Comparison of ENCODE assay signal across 8 cellular contexts in the genomic region with DNA sequence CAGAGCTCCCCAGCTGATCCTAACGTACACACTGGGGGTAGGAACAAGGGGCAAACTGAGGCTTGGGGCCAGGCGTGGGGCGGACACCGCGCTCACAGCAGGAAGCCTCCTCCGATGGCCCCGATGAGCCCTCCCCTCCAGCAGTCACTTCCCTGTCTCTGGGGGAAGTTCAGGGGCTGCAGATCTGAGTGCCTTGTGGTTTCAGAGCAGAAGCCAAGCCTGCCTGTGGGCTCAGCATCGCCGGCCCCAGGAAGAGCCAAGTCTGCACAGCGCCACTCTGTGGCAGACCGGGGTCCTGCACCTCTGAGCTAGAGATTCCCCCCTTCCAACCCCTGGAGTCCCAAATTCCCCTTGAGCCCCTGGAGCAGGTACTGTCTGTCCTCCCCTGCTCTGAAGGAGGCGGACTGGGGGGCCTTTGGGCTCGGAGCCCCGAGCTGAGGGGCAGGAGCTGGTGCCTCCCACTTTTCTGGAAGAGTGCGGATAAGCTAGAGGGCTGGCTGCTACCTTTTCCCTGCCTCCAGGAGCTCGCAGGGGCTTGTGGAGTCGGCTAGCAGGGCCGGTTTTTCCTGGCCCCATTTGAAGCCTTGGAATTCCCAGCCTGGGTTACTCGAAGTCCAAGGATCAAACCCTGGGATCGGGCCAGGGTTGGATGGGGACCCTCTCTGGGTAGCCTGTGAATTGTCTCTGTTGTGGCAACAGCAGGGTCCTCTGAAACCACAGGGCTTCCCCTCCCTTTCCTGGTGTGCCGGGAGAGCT. TPM values are rescaled to one million over a fixed set of nuclear protein-coding genes. Genes with fewer than 3 reads are reported as not detected.
A peak's percentile ranks its signal among the peaks of the same experiment; 100 is the strongest.
DNase-seq lines count a peak whose midpoint lies in the region; ATAC-seq, FAIRE-seq and TF ChIP-seq lines count a peak whose summit lies in the region.

No MANE protein-coding gene starts in this region.

- no peaks in the 10 kb centered on the region for H3K9me3 ChIP-seq in HEK293 (ENCODE audit: control insufficient read depth, insufficient read depth, low read depth, low read length)
- no peaks in the 10 kb centered on the region for H3K9me3 ChIP-seq in lower lobe of right lung

- CTCF ChIA-PET in HEK293 (lab: Yijun Ruan, JAX): interaction anchor here (0.6 to 3.2 kb wide), 61 partner anchors 8 to 719 kb away, joined by 3 to 39 read pairs (median 4); no protein-coding TSS in a partner anchor

- H3K4me3 ChIP-seq in HEK293 (ENCODE audit: low read depth, low read length) (no peak overlapping the region; the same call in 1 of the 2 replicates), lower lobe of right lung (peak overlapping the region; percentile 71)

- peak; percentile 7 to 60 for ATAC-seq in lower lobe of right lung

- H3K36me3 ChIP-seq in HEK293 (ENCODE audit: control insufficient read depth in 2 of 2, insufficient read depth in 1 of 2, low read length in 2 of 2) (peaks cover 0 to 34% of the 10 kb centered on the region in 2 experiments; a peak in 2 of 3 replicates), lower lobe of right lung (peaks cover 3% of the 10 kb centered on the region)

- POLR2A ChIA-PET in HEK293 (lab: Yijun Ruan, JAX): interaction anchor here (0.5 to 5.2 kb wide), 6 partner anchors 12 to 253 kb away, joined by 3 to 37 read pairs (median 3); no protein-coding TSS in a partner anchor

- H3K27me3 ChIP-seq in lower lobe of right lung (ENCODE audit: low read depth): no peaks in the 10 kb centered on the region

- H3K4me1 ChIP-seq in HEK293 (ENCODE audit: control insufficient read depth, insufficient read depth, low read length) (peaks cover 6% of the 10 kb centered on the region; the same call in 1 of the 2 replicates), lower lobe of right lung (peaks cover 66% of the 10 kb centered on the region)

- TF ChIP-seq CTCF in HEK293 (tag by site-specific recombination; IDR thresholded peaks at IDR 0.05) (peak; percentile 91), lower lobe of right lung (IDR thresholded peaks at IDR 0.05) (peak; percentile 89)

- peak; percentile 61 for DNase-seq in NCI-H226
- DNase-seq in activated CD4-positive, alpha-beta T cell treated with anti-CD3 and anti-CD28 coated beads, Interleukin-2, amount 50 U/mL, for 24 hours (ENCODE audit: low read depth in 1 of 2, low spot score in 1 of 2): peak; percentile 51 to 53
- peak; percentile 73 for DNase-seq in dermis blood vessel endothelial cell
- DNase-seq in lower lobe of right lung: peak; percentile 90
- peak; percentile 35 to 63 (median 43) for DNase-seq in stimulated activated CD4-positive, alpha-beta T cell treated with anti-CD3 and anti-CD28 coated beads, TNF-alpha, amount 100 ng/mL, for 1 hour (ENCODE audit: low read depth in 3 of 3, low spot score in 1 of 3)
- no peak for DNase-seq in NCI-H146 treated with DMSO at 0.1 percent for 48 hours (lab: John Stamatoyannopoulos, UW; ENCODE audit: unreplicated experiment)

- FAIRE-seq in G401.6 (lab: Jason Lieb, UNC): peak; percentile 82

- H3K27ac ChIP-seq in HEK293 (ENCODE audit: extremely low read depth, low read depth, low read length) (peak overlapping the region; percentile 99), lower lobe of right lung (peak overlapping the region; percentile 97)

- intact Hi-C loops in lower lobe of right lung (cut with DNase I): no loop called here

TF ChIP-seq in HEK293, 187 proteins besides CTCF, POLR2A, EP300 and RAD21 (continues in another document):
- TF ChIP-seq ZNF677 (tag by site-specific recombination; IDR thresholded peaks at IDR 0.05) (no peak), ZBTB48 (tag by site-specific recombination; IDR thresholded peaks at IDR 0.05) (peak; percentile 69), GLIS2 (tag by site-specific recombination; IDR thresholded peaks at IDR 0.05) (peak; percentile 56), ZXDB (tag by site-specific recombination; IDR thresholded peaks at IDR 0.05) (peak; percentile 79), ZNF629 (tag by site-specific recombination; IDR thresholded peaks at IDR 0.05) (no peak), SP7 (tag by site-specific recombination; IDR thresholded peaks at IDR 0.05) (peak; percentile 44; the same call in 1 of the 2 replicates), IKZF3 (tag by site-specific recombination; IDR thresholded peaks at IDR 0.05) (peak; percentile 82), OSR2 (tag by site-specific recombination; IDR thresholded peaks at IDR 0.05) (peak; percentile 36; the same call in 1 of the 2 replicates), ZNF433 (tag by site-specific recombination; IDR thresholded peaks at IDR 0.05; ENCODE audit: low read depth) (no peak), ZNF366 (tag by site-specific recombination; conservative IDR thresholded peaks at IDR 0.05) (0 out of 2 replicates have a peak, but pooled peaks have one; percentile 22), ZNF596 (tag by site-specific recombination; IDR thresholded peaks at IDR 0.05) (0 out of 2 replicates have a peak, but pooled peaks have one; percentile 4), PRDM1 (tag by site-specific recombination; IDR thresholded peaks at IDR 0.05) (no peak), ZBTB8A (tag by site-specific recombination; IDR thresholded peaks at IDR 0.05) (peak; percentile 90), GLIS1 (tag by site-specific recombination; IDR thresholded peaks at IDR 0.05) (peak; percentile 18; the same call in 1 of the 2 replicates), SCRT2 (tag by site-specific recombination; IDR thresholded peaks at IDR 0.05) (no peak), ZNF561 (tag by site-specific recombination; IDR thresholded peaks at IDR 0.05; ENCODE audit: borderline replicate concordance) (peak; percentile 47), ZNF335 (tag by site-specific recombination; conservative IDR thresholded peaks at IDR 0.05) (peak; percentile 69), ZNF341 (tag by site-specific recombination; IDR thresholded peaks at IDR 0.05; ENCODE audit: low read depth) (peak; percentile 69)
- TF ChIP-seq, protein P1, sequence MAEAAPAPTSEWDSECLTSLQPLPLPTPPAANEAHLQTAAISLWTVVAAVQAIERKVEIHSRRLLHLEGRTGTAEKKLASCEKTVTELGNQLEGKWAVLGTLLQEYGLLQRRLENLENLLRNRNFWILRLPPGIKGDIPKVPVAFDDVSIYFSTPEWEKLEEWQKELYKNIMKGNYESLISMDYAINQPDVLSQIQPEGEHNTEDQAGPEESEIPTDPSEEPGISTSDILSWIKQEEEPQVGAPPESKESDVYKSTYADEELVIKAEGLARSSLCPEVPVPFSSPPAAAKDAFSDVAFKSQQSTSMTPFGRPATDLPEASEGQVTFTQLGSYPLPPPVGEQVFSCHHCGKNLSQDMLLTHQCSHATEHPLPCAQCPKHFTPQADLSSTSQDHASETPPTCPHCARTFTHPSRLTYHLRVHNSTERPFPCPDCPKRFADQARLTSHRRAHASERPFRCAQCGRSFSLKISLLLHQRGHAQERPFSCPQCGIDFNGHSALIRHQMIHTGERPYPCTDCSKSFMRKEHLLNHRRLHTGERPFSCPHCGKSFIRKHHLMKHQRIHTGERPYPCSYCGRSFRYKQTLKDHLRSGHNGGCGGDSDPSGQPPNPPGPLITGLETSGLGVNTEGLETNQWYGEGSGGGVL (tag by site-specific recombination; IDR thresholded peaks at IDR 0.05): peak; percentile 36; the same call in 1 of the 2 replicates
- TF ChIP-seq, protein P2, sequence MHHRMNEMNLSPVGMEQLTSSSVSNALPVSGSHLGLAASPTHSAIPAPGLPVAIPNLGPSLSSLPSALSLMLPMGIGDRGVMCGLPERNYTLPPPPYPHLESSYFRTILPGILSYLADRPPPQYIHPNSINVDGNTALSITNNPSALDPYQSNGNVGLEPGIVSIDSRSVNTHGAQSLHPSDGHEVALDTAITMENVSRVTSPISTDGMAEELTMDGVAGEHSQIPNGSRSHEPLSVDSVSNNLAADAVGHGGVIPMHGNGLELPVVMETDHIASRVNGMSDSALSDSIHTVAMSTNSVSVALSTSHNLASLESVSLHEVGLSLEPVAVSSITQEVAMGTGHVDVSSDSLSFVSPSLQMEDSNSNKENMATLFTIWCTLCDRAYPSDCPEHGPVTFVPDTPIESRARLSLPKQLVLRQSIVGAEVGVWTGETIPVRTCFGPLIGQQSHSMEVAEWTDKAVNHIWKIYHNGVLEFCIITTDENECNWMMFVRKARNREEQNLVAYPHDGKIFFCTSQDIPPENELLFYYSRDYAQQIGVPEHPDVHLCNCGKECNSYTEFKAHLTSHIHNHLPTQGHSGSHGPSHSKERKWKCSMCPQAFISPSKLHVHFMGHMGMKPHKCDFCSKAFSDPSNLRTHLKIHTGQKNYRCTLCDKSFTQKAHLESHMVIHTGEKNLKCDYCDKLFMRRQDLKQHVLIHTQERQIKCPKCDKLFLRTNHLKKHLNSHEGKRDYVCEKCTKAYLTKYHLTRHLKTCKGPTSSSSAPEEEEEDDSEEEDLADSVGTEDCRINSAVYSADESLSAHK (tag by site-specific recombination; IDR thresholded peaks at IDR 0.05): peak; percentile 7
- TF ChIP-seq, protein P3, sequence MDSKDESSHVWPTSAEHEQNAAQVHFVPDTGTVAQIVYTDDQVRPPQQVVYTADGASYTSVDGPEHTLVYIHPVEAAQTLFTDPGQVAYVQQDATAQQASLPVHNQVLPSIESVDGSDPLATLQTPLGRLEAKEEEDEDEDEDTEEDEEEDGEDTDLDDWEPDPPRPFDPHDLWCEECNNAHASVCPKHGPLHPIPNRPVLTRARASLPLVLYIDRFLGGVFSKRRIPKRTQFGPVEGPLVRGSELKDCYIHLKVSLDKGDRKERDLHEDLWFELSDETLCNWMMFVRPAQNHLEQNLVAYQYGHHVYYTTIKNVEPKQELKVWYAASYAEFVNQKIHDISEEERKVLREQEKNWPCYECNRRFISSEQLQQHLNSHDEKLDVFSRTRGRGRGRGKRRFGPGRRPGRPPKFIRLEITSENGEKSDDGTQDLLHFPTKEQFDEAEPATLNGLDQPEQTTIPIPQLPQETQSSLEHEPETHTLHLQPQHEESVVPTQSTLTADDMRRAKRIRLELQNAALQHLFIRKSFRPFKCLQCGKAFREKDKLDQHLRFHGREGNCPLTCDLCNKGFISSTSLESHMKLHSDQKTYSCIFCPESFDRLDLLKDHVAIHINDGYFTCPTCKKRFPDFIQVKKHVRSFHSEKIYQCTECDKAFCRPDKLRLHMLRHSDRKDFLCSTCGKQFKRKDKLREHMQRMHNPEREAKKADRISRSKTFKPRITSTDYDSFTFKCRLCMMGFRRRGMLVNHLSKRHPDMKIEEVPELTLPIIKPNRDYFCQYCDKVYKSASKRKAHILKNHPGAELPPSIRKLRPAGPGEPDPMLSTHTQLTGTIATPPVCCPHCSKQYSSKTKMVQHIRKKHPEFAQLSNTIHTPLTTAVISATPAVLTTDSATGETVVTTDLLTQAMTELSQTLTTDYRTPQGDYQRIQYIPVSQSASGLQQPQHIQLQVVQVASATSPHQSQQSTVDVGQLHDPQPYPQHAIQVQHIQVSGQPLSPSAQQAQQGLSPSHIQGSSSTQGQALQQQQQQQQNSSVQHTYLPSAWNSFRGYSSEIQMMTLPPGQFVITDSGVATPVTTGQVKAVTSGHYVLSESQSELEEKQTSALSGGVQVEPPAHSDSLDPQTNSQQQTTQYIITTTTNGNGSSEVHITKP (tag by site-specific recombination; IDR thresholded peaks at IDR 0.05): 0 out of 2 replicates have a peak, but pooled peaks have one; percentile 9

RNA-seq across cellular contexts. Expression of a gene that starts 2.9 kb away (rescaled TPM):
- total RNA-seq in dermis blood vessel endothelial cell: 27.5 and 28.8 TPM in 2 replicates
- total RNA-seq in lower lobe of right lung: 85.2 TPM
